ENCODE assay signal across 15 cellular contexts in genomic region chr2:41496908-41497307, GRCh38.
A peak's percentile ranks its signal among the peaks of the same experiment; 100 is the strongest.
DNase-seq lines count a peak whose midpoint lies in the region; FAIRE-seq and TF ChIP-seq lines count a peak whose summit lies in the region.
"Had no signal": no experiment of that assay in that cellular context is flagged by ENCODE, and none has a peak within 500 bp of the region (broad histone marks: within the 10 kb centered on the region; RNA-seq: fewer than 3 reads in every experiment).

No MANE protein-coding gene starts in this region.

- no peak overlapping the region for H3K27ac Mint-ChIP-seq in osteocyte (ENCODE audit: unreplicated experiment)
- no peak overlapping the region for H3K27ac Mint-ChIP-seq in CD14-positive monocyte
- H3K27ac Mint-ChIP-seq: activated CD4-positive, alpha-beta T cell treated with anti-CD3 and anti-CD28 coated beads, Interleukin-2, amount 10 ng/mL, durations not matched to agents 7 days and 5 days had no signal

- H3K4me1 Mint-ChIP-seq in osteocyte (ENCODE audit: unreplicated experiment) (no peaks in the 10 kb centered on the region), CD14-positive monocyte (peaks cover 2% of the 10 kb centered on the region)
- H3K4me1 Mint-ChIP-seq: activated CD4-positive, alpha-beta T cell treated with anti-CD3 and anti-CD28 coated beads, Interleukin-2, amount 10 ng/mL, durations not matched to agents 7 days and 5 days had no signal

- in situ Hi-C loops in astrocyte of the spinal cord (cut with HindIII; ENCODE audit: low sequenced_read_pairs): no loop called here

- H3K27me3 Mint-ChIP-seq in osteocyte (ENCODE audit: unreplicated experiment) (no peaks in the 10 kb centered on the region), CD14-positive monocyte (ENCODE audit: low read depth in 3 of 3) (peaks cover 0 to 1% (median 0%) of the 10 kb centered on the region in 3 donors)
- H3K27me3 Mint-ChIP-seq: activated CD4-positive, alpha-beta T cell treated with anti-CD3 and anti-CD28 coated beads, Interleukin-2, amount 10 ng/mL, durations not matched to agents 7 days and 5 days had no signal

- TF ChIP-seq CTCF in astrocyte of the spinal cord (IDR thresholded peaks at IDR 0.05; ENCODE audit: low read depth, low read length) (peak; percentile 21), osteocyte (IDR thresholded peaks at IDR 0.05) (peak; percentile 13), CD14-positive monocyte (IDR thresholded peaks at IDR 0.05) (no peak)

- H3K4me3 ChIP-seq in astrocyte of the spinal cord (ENCODE audit: low read depth, low read length): no peak overlapping the region

- peaks cover 47% of the 10 kb centered on the region for H3K9me3 Mint-ChIP-seq in osteocyte (ENCODE audit: unreplicated experiment)
- peaks cover 44 to 86% (median 73%) of the 10 kb centered on the region in 7 donors for H3K9me3 Mint-ChIP-seq in CD14-positive monocyte

- H3K36me3 Mint-ChIP-seq in osteocyte (ENCODE audit: unreplicated experiment): peaks cover 3% of the 10 kb centered on the region
- H3K36me3 Mint-ChIP-seq in CD14-positive monocyte: no peaks in the 10 kb centered on the region

- intact Hi-C loops in CD14-positive monocyte (cut with micrococcal nuclease): no loop called here

- no peak overlapping the region for H3K4me3 Mint-ChIP-seq in osteocyte (ENCODE audit: unreplicated experiment)
- no peak overlapping the region for H3K4me3 Mint-ChIP-seq in CD14-positive monocyte
- H3K4me3 Mint-ChIP-seq: activated CD4-positive, alpha-beta T cell treated with anti-CD3 and anti-CD28 coated beads, Interleukin-2, amount 10 ng/mL, durations not matched to agents 7 days and 5 days had no signal

- FAIRE-seq in GM19239 (lab: Jason Lieb, UNC): no peak

- DNase-seq in DMS 273 (lab: John Stamatoyannopoulos, UW; ENCODE audit: unreplicated experiment): peak; percentile 48
- DNase-seq in DMS 273 treated with DMSO at 0.1 percent for 48 hours (lab: John Stamatoyannopoulos, UW): no peak
- peak; percentile 38 for DNase-seq in HT-29 (ENCODE audit: low spot score)
- no peak for DNase-seq in astrocyte of the spinal cord (ENCODE audit: low read depth, low spot score)
- DNase-seq in osteocyte (ENCODE audit: extremely low spot score, unreplicated experiment): no peak
- DNase-seq in GM19239 (ENCODE audit: insufficient read length, low spot score): no peak
- DNase-seq in glomerular visceral epithelial cell (ENCODE audit: extremely low spot score): no peak
- no peak for DNase-seq in CD14-positive monocyte (ENCODE audit: low spot score)
- DNase-seq: 8988T; activated CD4-positive, alpha-beta T cell treated with anti-CD3 and anti-CD28 coated beads, Interleukin-2, amount 10 ng/mL, durations not matched to agents 7 days and 5 days; activated T-cell treated with anti-CD3 and anti-CD28 coated beads, Interleukin-2, amount 50 U/mL, for 48 hours; cortex of kidney; mesendoderm; NCI-H2227 treated with DMSO at 0.1 percent for 48 hours; stimulated activated CD4-positive, alpha-beta T cell treated with anti-CD3 and anti-CD28 coated beads, Interleukin-12 subunit alpha, Interleukin-12 subunit beta, amount 100 ng/mL, for 4 hours had no signal

Comparison
In these comparisons a context has a peak if more than half of its experiments do, and no peak if none do; other contexts are left out.
1. DNase-seq: peak in DMS 273 (single experiment) and HT-29 (single experiment); none in DMS 273 treated with DMSO at 0.1 percent for 48 hours (single experiment), astrocyte of the spinal cord (single experiment), osteocyte (single experiment), GM19239 (single experiment), glomerular visceral epithelial cell (single experiment) and CD14-positive monocyte (single experiment).